In the genomic region with DNA sequence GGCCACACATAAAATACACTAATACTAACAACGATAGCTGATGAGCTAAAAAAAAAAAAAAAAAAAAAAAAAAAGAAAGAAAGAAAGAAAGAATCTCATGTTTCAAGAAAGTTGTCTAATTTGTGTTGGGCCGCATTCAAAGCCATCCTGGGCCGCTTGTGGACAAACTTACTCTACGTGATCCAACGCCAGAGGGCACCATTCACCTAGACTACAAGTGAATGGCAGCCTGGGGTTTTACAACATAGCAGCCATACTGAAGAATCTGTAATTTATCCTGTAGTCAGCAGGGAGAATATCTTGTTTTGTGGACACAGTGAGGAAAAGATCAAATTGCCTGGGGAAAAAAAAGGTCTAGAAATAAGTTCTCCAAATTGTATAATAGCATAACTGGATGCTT, we compare ENCODE assay signal across 9 cellular contexts. TPM values are rescaled to one million over a fixed set of nuclear protein-coding genes. Genes with fewer than 3 reads are reported as not detected.
DNase-seq lines count a peak whose midpoint lies in the region; ATAC-seq, FAIRE-seq and TF ChIP-seq lines count a peak whose summit lies in the region.
"Had no signal": no experiment of that assay in that cellular context is flagged by ENCODE, and none has a peak within 500 bp of the region (broad histone marks: within the 10 kb centered on the region; RNA-seq: fewer than 3 reads in every experiment).

No MANE protein-coding gene starts in this region.

- ATAC-seq in lower lobe of right lung = peak; percentile 85 to 92
- no peak for ATAC-seq in HG03280 (IDR thresholded peaks at IDR 0.05; ENCODE audit: unreplicated experiment)

- H3K4me3 ChIP-seq in lower lobe of right lung = no peak overlapping the region

- intact Hi-C loops in lower lobe of right lung (cut with DNase I) = no loop called here

- in situ Hi-C loops in ACHN (cut with HindIII; ENCODE audit: low pct_ligation_motif_present, low pct_unique_long_range_greater_than_20kb, low sequenced_read_pairs) (no loop called here), GM13976 (cut with MboI; ENCODE audit: low sequenced_read_pairs, unreplicated experiment) (no loop called here)

- TF ChIP-seq CTCF in GM13976 (IDR thresholded peaks at IDR 0.05; ENCODE audit: borderline replicate concordance, control extremely low read depth, extremely low read depth, insufficient read depth, missing control alignments) (no peak), chondrocyte (IDR thresholded peaks at IDR 0.05) (peak; percentile 84), lower lobe of right lung (IDR thresholded peaks at IDR 0.05) (peak; percentile 45)

- H3K9me3 ChIP-seq in lower lobe of right lung = peaks cover 8% of the 10 kb centered on the region

- no peaks in the 10 kb centered on the region for H3K36me3 ChIP-seq in lower lobe of right lung

- no peaks in the 10 kb centered on the region for H3K27me3 ChIP-seq in lower lobe of right lung (ENCODE audit: low read depth)

- H3K4me1 ChIP-seq in lower lobe of right lung = no peaks in the 10 kb centered on the region

- no peak overlapping the region for H3K27ac ChIP-seq in lower lobe of right lung

- H3K9me3 Mint-ChIP-seq in chondrocyte (ENCODE audit: low read depth) = peaks cover 12% of the 10 kb centered on the region

- no peak overlapping the region for H3K27ac Mint-ChIP-seq in chondrocyte (ENCODE audit: unreplicated experiment)
- H3K27ac Mint-ChIP-seq: memory B cell had no signal

- H3K4me1 Mint-ChIP-seq in chondrocyte (ENCODE audit: low read depth) = no peaks in the 10 kb centered on the region
- H3K4me1 Mint-ChIP-seq: memory B cell had no signal

- peak; percentile 20 for FAIRE-seq in TTC549 (lab: Jason Lieb, UNC)

- H3K27me3 Mint-ChIP-seq in chondrocyte (ENCODE audit: low read depth) = peaks cover 9% of the 10 kb centered on the region

- DNase-seq in ACHN (peak; percentile 64), GM13976 (ENCODE audit: low spot score) (peak; percentile 19), M059J (ENCODE audit: low read depth) (peak; percentile 60), chondrocyte (ENCODE audit: low spot score) (no peak), lower lobe of right lung (peak; percentile 66)
- DNase-seq in stimulated activated naive CD4-positive, alpha-beta T cell treated with Interleukin-2 at 50 U/mL for 16 hours (lab: John Stamatoyannopoulos, UW) = peak; percentile 2

- peaks cover 6% of the 10 kb centered on the region for H3K36me3 Mint-ChIP-seq in chondrocyte (ENCODE audit: low read depth)

- no peak overlapping the region for H3K4me3 Mint-ChIP-seq in chondrocyte (ENCODE audit: unreplicated experiment)
- H3K4me3 Mint-ChIP-seq: memory B cell had no signal

RNA-seq across cellular contexts. Expression of a gene that starts 47.0 kb away (rescaled TPM):
- 1.7 and 3.2 TPM in 2 replicates for total RNA-seq in M059J (2014; rRNA removed; shearing (Covaris generic))
- total RNA-seq in chondrocyte = 0.22 to 0.44 TPM (median 0.32 TPM) in 3 replicates
- total RNA-seq in lower lobe of right lung = 2.7 TPM
